14 cellular contexts compared by ENCODE assay signal in genomic region chr7:122383934-122384333, GRCh38.
DNase-seq lines count a peak whose midpoint lies in the region; ATAC-seq and TF ChIP-seq lines count a peak whose summit lies in the region.
"Had no signal": no experiment of that assay in that cellular context is flagged by ENCODE, and none has a peak within 500 bp of the region (broad histone marks: within the 10 kb centered on the region; RNA-seq: fewer than 3 reads in every experiment).

No MANE protein-coding gene starts in this region.

- no peak overlapping the region for H3K4me3 ChIP-seq in lower lobe of right lung
- H3K4me3 ChIP-seq: tibial artery had no signal

- peak overlapping the region; percentile 58 for H3K27ac Mint-ChIP-seq in WTC11
- no peak overlapping the region for H3K27ac Mint-ChIP-seq in stimulated activated naive CD8-positive, alpha-beta T cell treated with anti-CD3 and anti-CD28 coated beads, Interleukin-15, amount 100 ng/mL, for 72 hours
- no peak overlapping the region for H3K27ac Mint-ChIP-seq in activated CD4-positive, alpha-beta memory T cell treated with anti-CD3 and anti-CD28 coated beads for 36 hours
- H3K27ac Mint-ChIP-seq: nephron progenitor cell had no signal

- no peak overlapping the region for H3K4me3 Mint-ChIP-seq in WTC11
- no peak overlapping the region for H3K4me3 Mint-ChIP-seq in stimulated activated naive CD8-positive, alpha-beta T cell treated with anti-CD3 and anti-CD28 coated beads, Interleukin-15, amount 100 ng/mL, for 72 hours
- H3K4me3 Mint-ChIP-seq in activated CD4-positive, alpha-beta memory T cell treated with anti-CD3 and anti-CD28 coated beads for 36 hours, result no peak overlapping the region
- H3K4me3 Mint-ChIP-seq: nephron progenitor cell had no signal

- no peak overlapping the region for H3K27ac ChIP-seq in lower lobe of right lung
- H3K27ac ChIP-seq: tibial artery had no signal

- H3K27me3 ChIP-seq in lower lobe of right lung (ENCODE audit: low read depth), result no peaks in the 10 kb centered on the region
- H3K27me3 ChIP-seq: tibial artery had no signal

- H3K27me3 Mint-ChIP-seq in WTC11 (ENCODE audit: low read depth), result no peaks in the 10 kb centered on the region
- no peaks in the 10 kb centered on the region for H3K27me3 Mint-ChIP-seq in stimulated activated naive CD8-positive, alpha-beta T cell treated with anti-CD3 and anti-CD28 coated beads, Interleukin-15, amount 100 ng/mL, for 72 hours
- H3K27me3 Mint-ChIP-seq in activated CD4-positive, alpha-beta memory T cell treated with anti-CD3 and anti-CD28 coated beads for 36 hours, result no peaks in the 10 kb centered on the region

- intact Hi-C loops in lower lobe of right lung (cut with DNase I), result no loop called here
- intact Hi-C loops in activated CD4-positive, alpha-beta memory T cell treated with anti-CD3 and anti-CD28 coated beads for 36 hours (cut with micrococcal nuclease), result no loop called here

- H3K36me3 ChIP-seq in lower lobe of right lung, result peaks cover 24% of the 10 kb centered on the region

- DNase-seq in WTC11 (ENCODE audit: low spot score), result no peak
- DNase-seq in lower lobe of right lung, result no peak
- DNase-seq in stimulated activated naive CD8-positive, alpha-beta T cell treated with anti-CD3 and anti-CD28 coated beads, Interleukin-15, amount 100 ng/mL, for 72 hours, result no peak
- no peak for DNase-seq in Ammon's horn (ENCODE audit: low spot score)
- no peak for DNase-seq in activated CD4-positive, alpha-beta memory T cell treated with anti-CD3 and anti-CD28 coated beads for 36 hours
- DNase-seq: activated T-cell treated with anti-CD3 and anti-CD28 coated beads, Interleukin-2, amount 50 U/mL, for 1 hour; Caco-2; NCI-H1105 treated with DMSO at 0.1 percent for 48 hours; nephron progenitor cell; stimulated activated CD4-positive, alpha-beta T cell treated with anti-CD3 and anti-CD28 coated beads, Interleukin-2, amount 100 ng/mL, for 24 hours; tibial artery had no signal

- no peaks in the 10 kb centered on the region for H3K9me3 ChIP-seq in lower lobe of right lung
- H3K9me3 ChIP-seq: Caco-2, tibial artery had no signal

- H3K4me1 Mint-ChIP-seq in WTC11, result peaks cover 39% of the 10 kb centered on the region
- no peaks in the 10 kb centered on the region for H3K4me1 Mint-ChIP-seq in stimulated activated naive CD8-positive, alpha-beta T cell treated with anti-CD3 and anti-CD28 coated beads, Interleukin-15, amount 100 ng/mL, for 72 hours
- no peaks in the 10 kb centered on the region for H3K4me1 Mint-ChIP-seq in activated CD4-positive, alpha-beta memory T cell treated with anti-CD3 and anti-CD28 coated beads for 36 hours (ENCODE audit: low read depth)

- H3K9me3 Mint-ChIP-seq in WTC11, result peaks cover 6% of the 10 kb centered on the region
- H3K9me3 Mint-ChIP-seq in stimulated activated naive CD8-positive, alpha-beta T cell treated with anti-CD3 and anti-CD28 coated beads, Interleukin-15, amount 100 ng/mL, for 72 hours, result peaks cover 0 to 6% of the 10 kb centered on the region in 2 donors
- no peaks in the 10 kb centered on the region for H3K9me3 Mint-ChIP-seq in activated CD4-positive, alpha-beta memory T cell treated with anti-CD3 and anti-CD28 coated beads for 36 hours
- H3K9me3 Mint-ChIP-seq: nephron progenitor cell had no signal

- TF ChIP-seq CTCF in WTC11 (IDR thresholded peaks at IDR 0.05), result no peak
- no peak for TF ChIP-seq CTCF in lower lobe of right lung (IDR thresholded peaks at IDR 0.05)

- ATAC-seq in GM18868 (IDR thresholded peaks at IDR 0.05; ENCODE audit: unreplicated experiment), result peak; percentile 97
- peak; percentile 78 for ATAC-seq in GM21723 (IDR thresholded peaks at IDR 0.05; ENCODE audit: unreplicated experiment)
- peak; percentile 99 for ATAC-seq in HG03342 (IDR thresholded peaks at IDR 0.05; ENCODE audit: unreplicated experiment)
- no peak for ATAC-seq in WTC11
- no peak for ATAC-seq in lower lobe of right lung
- no peak for ATAC-seq in stimulated activated naive CD8-positive, alpha-beta T cell treated with anti-CD3 and anti-CD28 coated beads, Interleukin-15, amount 100 ng/mL, for 72 hours

- CTCF ChIA-PET in WTC11 (lab: Charles Lee), result no interaction called here
- CTCF ChIA-PET in activated CD4-positive, alpha-beta memory T cell treated with anti-CD3 and anti-CD28 coated beads for 36 hours (lab: Charles Lee), result no interaction called here

- POLR2A ChIA-PET in WTC11 (lab: Charles Lee), result no interaction called here
- POLR2A ChIA-PET in activated CD4-positive, alpha-beta memory T cell treated with anti-CD3 and anti-CD28 coated beads for 36 hours (lab: Charles Lee), result no interaction called here

- H3K36me3 Mint-ChIP-seq in WTC11, result no peaks in the 10 kb centered on the region
- no peaks in the 10 kb centered on the region for H3K36me3 Mint-ChIP-seq in activated CD4-positive, alpha-beta memory T cell treated with anti-CD3 and anti-CD28 coated beads for 36 hours

- no peaks in the 10 kb centered on the region for H3K4me1 ChIP-seq in lower lobe of right lung
- H3K4me1 ChIP-seq: Caco-2, tibial artery had no signal

TF ChIP-seq in WTC11, 78 proteins besides CTCF, POLR2A, EP300 and RAD21:
- no peak for TF ChIP-seq KAT7 (CRISPR knock-in tag; IDR thresholded peaks at IDR 0.05; ENCODE audit: borderline replicate concordance)
- TF ChIP-seq SMAD4 (CRISPR knock-in tag; IDR thresholded peaks at IDR 0.05), result no peak
- TF ChIP-seq ZNF263 (CRISPR knock-in tag; IDR thresholded peaks at IDR 0.05; ENCODE audit: low read depth), result no peak
TF ChIP-seq in WTC11: peak in this region for 0.

Comparison
In these comparisons a context has a peak if more than half of its experiments do, and no peak if none do; other contexts are left out.
1. ATAC-seq: peak in GM18868 (single experiment), GM21723 (single experiment) and HG03342 (single experiment); none in WTC11 (single experiment), lower lobe of right lung (0 of 2) and stimulated activated naive CD8-positive, alpha-beta T cell treated with anti-CD3 and anti-CD28 coated beads, Interleukin-15, amount 100 ng/mL, for 72 hours (single experiment).